Comparison of ENCODE assay signal across 8 cellular contexts in the genomic region with DNA sequence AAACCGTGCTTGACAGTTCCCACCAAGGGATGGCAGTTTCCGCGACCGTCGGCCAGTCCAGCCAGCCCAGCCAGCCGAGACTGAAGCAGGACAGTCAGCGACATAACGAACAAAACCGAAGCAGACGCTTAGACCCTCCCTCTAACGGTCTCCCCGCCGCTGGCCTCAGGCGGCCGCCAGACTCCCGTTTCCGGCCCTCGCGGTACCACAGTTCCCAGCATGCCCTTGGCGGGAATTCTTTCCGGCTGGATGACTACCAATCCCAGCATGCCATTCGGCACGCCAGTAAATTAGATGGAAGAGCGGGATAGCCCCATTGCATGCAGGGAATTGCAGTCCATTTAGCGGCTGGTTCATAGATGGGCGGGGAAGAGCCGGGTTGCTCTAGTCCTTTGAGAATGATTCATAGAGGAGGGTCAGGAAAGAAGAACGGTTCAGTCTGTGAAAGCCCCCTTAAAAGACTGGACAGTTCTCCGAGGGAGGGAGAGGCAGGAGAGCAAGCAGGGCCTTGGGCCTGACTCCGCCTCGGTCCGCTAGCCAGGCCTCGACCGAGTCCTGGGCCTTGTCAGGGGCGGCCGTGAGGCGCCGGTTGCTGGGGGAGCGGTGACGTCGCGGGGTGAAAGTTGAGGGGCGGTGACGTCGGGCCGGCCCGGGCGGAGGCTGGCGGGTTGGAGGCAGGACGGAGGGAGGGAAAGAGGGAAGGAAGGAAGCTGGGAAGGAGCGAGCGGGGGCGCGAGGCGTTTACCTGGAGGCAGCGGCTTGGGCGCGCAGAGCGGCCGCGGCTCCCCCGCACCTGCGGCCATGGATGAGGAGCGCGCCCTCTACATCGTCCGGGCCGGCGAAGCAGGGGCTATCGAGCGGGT. TPM values are rescaled to one million over a fixed set of nuclear protein-coding genes. Genes with fewer than 3 reads are reported as not detected.
DNase-seq lines count a peak whose midpoint lies in the region; ATAC-seq and TF ChIP-seq lines count a peak whose summit lies in the region.

A gene with protein sequence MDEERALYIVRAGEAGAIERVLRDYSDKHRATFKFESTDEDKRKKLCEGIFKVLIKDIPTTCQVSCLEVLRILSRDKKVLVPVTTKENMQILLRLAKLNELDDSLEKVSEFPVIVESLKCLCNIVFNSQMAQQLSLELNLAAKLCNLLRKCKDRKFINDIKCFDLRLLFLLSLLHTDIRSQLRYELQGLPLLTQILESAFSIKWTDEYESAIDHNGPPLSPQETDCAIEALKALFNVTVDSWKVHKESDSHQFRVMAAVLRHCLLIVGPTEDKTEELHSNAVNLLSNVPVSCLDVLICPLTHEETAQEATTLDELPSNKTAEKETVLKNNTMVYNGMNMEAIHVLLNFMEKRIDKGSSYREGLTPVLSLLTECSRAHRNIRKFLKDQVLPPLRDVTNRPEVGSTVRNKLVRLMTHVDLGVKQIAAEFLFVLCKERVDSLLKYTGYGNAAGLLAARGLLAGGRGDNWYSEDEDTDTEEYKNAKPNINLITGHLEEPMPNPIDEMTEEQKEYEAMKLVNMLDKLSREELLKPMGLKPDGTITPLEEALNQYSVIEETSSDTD (plus strand): TSS at position 738 of the 863 bp plus-strand sequence. CDS start 64 bp downstream, at position 802.

- peaks cover 36 to 39% (median 37%) of the 10 kb centered on the region in 3 donors for H3K4me1 Mint-ChIP-seq in T-cell

- H3K27ac Mint-ChIP-seq in T-cell = peak within 1 kb of the TSS; percentile 80 to 91

- H3K27me3 ChIP-seq in adrenal gland (no peaks in the 10 kb centered on the region), heart left ventricle (no peaks in the 10 kb centered on the region), upper lobe of left lung (no peaks in the 10 kb centered on the region)

- H3K4me3 ChIP-seq in GM12864 (ENCODE audit: low read depth, low read length) (peak within 1 kb of the TSS; percentile 64), adrenal gland (peak within 1 kb of the TSS; percentile 44 to 81 (median 80)), heart left ventricle (peak within 1 kb of the TSS; percentile 75 to 97 (median 90)), upper lobe of left lung (peak within 1 kb of the TSS; percentile 76 to 97 (median 90))

- H3K4me1 ChIP-seq in adrenal gland (replicated peaks in 1 of 2) = peaks cover 12 to 35% of the 10 kb centered on the region in 2 donors
- H3K4me1 ChIP-seq in heart left ventricle = peaks cover 5 to 31% (median 13%) of the 10 kb centered on the region in 12 donors
- H3K4me1 ChIP-seq in upper lobe of left lung = peaks cover 11 to 24% (median 13%) of the 10 kb centered on the region in 4 donors

- H3K27ac ChIP-seq in adrenal gland = peak within 1 kb of the TSS; percentile 85 to 99 (median 96)
- H3K27ac ChIP-seq in heart left ventricle = peak within 1 kb of the TSS; percentile 71 to 99 (median 96)
- H3K27ac ChIP-seq in upper lobe of left lung = peak within 1 kb of the TSS; percentile 88 to 94 (median 92)

- TF ChIP-seq POLR2A in adrenal gland (IDR thresholded peaks at IDR 0.05) = peak; percentile 74 to 93
- TF ChIP-seq POLR2A in heart left ventricle (IDR thresholded peaks at IDR 0.05) = peak in 1 of 2 donors; percentile 74
- TF ChIP-seq POLR2A in upper lobe of left lung (IDR thresholded peaks at IDR 0.05) = peak in 3 of 4 donors; percentile 35 to 73 (median 63)

- peak; percentile 89 for DNase-seq in GM12864 (ENCODE audit: low read depth)
- DNase-seq in NCI-H1417 treated with DMSO at 0.1 percent for 48 hours (lab: John Stamatoyannopoulos, UW) = peak; percentile 99
- peak; percentile 29 to 80 (median 62) for DNase-seq in T-cell
- DNase-seq in adrenal gland = peak; percentile 96 to 99 (median 97)
- peak; percentile 96 to 97 (median 97) for DNase-seq in heart left ventricle
- peak; percentile 95 to 99 (median 96) for DNase-seq in posterior cingulate gyrus
- peak; percentile 95 to 99 for DNase-seq in upper lobe of left lung

- H3K36me3 ChIP-seq in adrenal gland (replicated peaks in 1 of 2) (no peaks in the 10 kb centered on the region), heart left ventricle (no peaks in the 10 kb centered on the region), upper lobe of left lung (no peaks in the 10 kb centered on the region)

- no peaks in the 10 kb centered on the region for H3K27me3 Mint-ChIP-seq in T-cell

- no peaks in the 10 kb centered on the region for H3K9me3 ChIP-seq in adrenal gland (replicated peaks in 1 of 3)
- no peaks in the 10 kb centered on the region for H3K9me3 ChIP-seq in heart left ventricle
- H3K9me3 ChIP-seq in upper lobe of left lung = no peaks in the 10 kb centered on the region

- 0 to 1% (median 0%) methylated on average over 42 to 71 of the region's 71 CpGs for WGBS in adrenal gland, 4 donors
- WGBS in heart left ventricle, 4 donors = 0 to 1% (median 0%) methylated on average over 65 to 71 of the region's 71 CpGs
- WGBS in upper lobe of left lung, 2 donors = 0 to 1% methylated on average over 60 to 68 of the region's 71 CpGs

- CTCF ChIA-PET in T-cell (lab: Charles Lee) = interaction anchor here in 1 of 2 donors (0.9 kb wide), 1 partner anchor 429 kb away, joined by 3 read pairs; no protein-coding TSS in a partner anchor

- H3K4me3 Mint-ChIP-seq in T-cell = peak within 1 kb of the TSS; percentile 88 to 99 (median 92)

- ATAC-seq in HG02759 (IDR thresholded peaks at IDR 0.05; ENCODE audit: unreplicated experiment) = peak; percentile 86
- ATAC-seq in T-cell (replicated peaks in 1 of 4) = peak; percentile 86 to 92 (median 90)
- ATAC-seq in heart left ventricle = peak; percentile 97 to 98 (median 97)
- peak; percentile 97 for ATAC-seq in upper lobe of left lung (ENCODE audit: low FRiP score in 2 of 2)

- H3K9me3 Mint-ChIP-seq in T-cell = no peaks in the 10 kb centered on the region

- POLR2A ChIA-PET in T-cell (lab: Charles Lee) = no interaction called here

- TF ChIP-seq CTCF in GM12864 (IDR thresholded peaks at IDR 0.05; ENCODE audit: low read depth, low read length, missing control alignments) = no peak
- no peak for TF ChIP-seq CTCF in adrenal gland (IDR thresholded peaks at IDR 0.05)
- TF ChIP-seq CTCF in heart left ventricle (IDR thresholded peaks at IDR 0.05) = peak in 1 of 12 donors; percentile 13
- TF ChIP-seq CTCF in upper lobe of left lung (IDR thresholded peaks at IDR 0.05) = peak in 1 of 6 experiments; percentile 12

- peaks cover 4% of the 10 kb centered on the region for H3K36me3 Mint-ChIP-seq in T-cell

- intact Hi-C loops in adrenal gland (cut with DNase I) (no loop called here), heart left ventricle (cut with DNase I) (loop anchor here in 4 of 10 donors (2.0 to 10.0 kb wide), 4 partner anchors 67 to 319 kb away; a partner anchor contains a TSS), posterior cingulate gyrus (cut with DNase I) (loop anchor here (5.0 kb wide), 1 partner anchor 417 kb away; a partner anchor contains a TSS)

- TF ChIP-seq EP300 in upper lobe of left lung (IDR thresholded peaks at IDR 0.05) = no peak

RNA-seq across cellular contexts. Expression of the gene that starts here (rescaled TPM):
- total RNA-seq in T-cell (10 to 100 TPM; 12.9 to 16.7 (median 13.9) TPM), adrenal gland (10 to 100 TPM in 7 of 8 donors, 1 to 10 TPM in 1; 8.2 to 24.1 (median 14.5) TPM), heart left ventricle (10 to 100 TPM; 14.2 to 27.5 (median 22.8) TPM), upper lobe of left lung (10 to 100 TPM in 4 of 6 donors, 1 to 10 TPM in 2; 7.8 to 27.2 (median 10.8) TPM)
- polyA plus RNA-seq in adrenal gland (10 to 100 TPM in 1 of 3 donors, 1 to 10 TPM in 2; 5.1 to 21.6 (median 5.4) TPM), heart left ventricle (10 to 100 TPM in 1 of 2 donors, 1 to 10 TPM in 1; 6.1 to 11.9 TPM)

Comparison
In these comparisons a context has a peak if more than half of its experiments do, and no peak if none do; other contexts are left out.
1. Peak in every context shown above with its lines: DNase-seq, ATAC-seq, H3K4me3 ChIP-seq and H3K27ac ChIP-seq.